Comparison of ENCODE assay signal across 13 cellular contexts in the genomic region with DNA sequence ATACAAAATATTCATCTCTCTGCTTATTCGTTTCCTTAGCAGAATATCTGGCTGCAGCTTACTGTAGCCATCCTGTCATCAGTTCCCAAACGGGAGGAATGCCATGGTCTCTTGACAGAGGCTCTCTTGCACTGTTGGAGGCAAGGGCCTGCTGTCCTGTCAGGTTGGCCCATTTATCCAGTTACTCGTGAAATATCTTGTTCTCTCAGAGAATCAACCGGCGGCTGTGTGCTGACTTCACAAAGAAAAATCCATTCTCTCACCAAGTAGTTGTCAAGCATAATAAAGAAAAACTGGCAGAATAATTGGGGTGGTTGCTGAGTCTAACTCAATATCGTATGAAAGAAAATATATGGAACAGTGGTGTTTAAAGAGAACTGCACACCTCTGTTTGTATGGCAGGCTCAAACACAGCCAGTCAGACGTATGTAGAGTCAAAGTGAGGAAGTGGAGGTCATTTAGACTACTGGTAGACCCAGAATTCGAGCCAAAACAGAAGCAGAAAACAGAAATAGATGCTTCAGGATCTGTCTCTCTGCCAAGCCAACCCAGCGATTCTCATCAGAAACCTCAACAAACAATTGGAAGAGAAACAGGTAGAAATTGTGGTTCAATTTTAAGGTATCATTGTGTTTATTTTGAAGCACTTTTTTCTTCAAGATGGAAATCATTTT.
DNase-seq lines count a peak whose midpoint lies in the region; ATAC-seq and TF ChIP-seq lines count a peak whose summit lies in the region.
"Had no signal": no experiment of that assay in that cellular context is flagged by ENCODE, and none has a peak within 500 bp of the region (broad histone marks: within the 10 kb centered on the region; RNA-seq: fewer than 3 reads in every experiment).

No MANE protein-coding gene starts in this region.

- CTCF ChIA-PET in activated CD8-positive, alpha-beta T cell treated with anti-CD3 and anti-CD28 coated beads, Interleukin-2, amount 10 ng/mL, durations not matched to agents 7 days and 5 days (lab: Charles Lee): interaction anchor here (1.3 to 3.2 kb wide), 6 partner anchors 9 to 258 kb away, joined by 4 to 25 read pairs (median 10); no protein-coding TSS in a partner anchor

- H4K20me1 ChIP-seq in neural cell (ENCODE audit: insufficient read depth): no peaks in the 10 kb centered on the region

- no peak for ATAC-seq in activated CD8-positive, alpha-beta T cell treated with anti-CD3 and anti-CD28 coated beads, Interleukin-2, amount 10 ng/mL, durations not matched to agents 7 days and 5 days
- no peak for ATAC-seq in HG03139 (IDR thresholded peaks at IDR 0.05; ENCODE audit: unreplicated experiment)
- no peak for ATAC-seq in GM21526 (IDR thresholded peaks at IDR 0.05; ENCODE audit: low FRiP score, unreplicated experiment)
- ATAC-seq in GM21360 (IDR thresholded peaks at IDR 0.05; ENCODE audit: unreplicated experiment): no peak

- POLR2A ChIA-PET in activated CD8-positive, alpha-beta T cell treated with anti-CD3 and anti-CD28 coated beads, Interleukin-2, amount 10 ng/mL, durations not matched to agents 7 days and 5 days (lab: Charles Lee): interaction anchor here (1.3 to 2.4 kb wide), 2 partner anchors 29 to 480 kb away, joined by 4 to 11 read pairs; no protein-coding TSS in a partner anchor

- no peaks in the 10 kb centered on the region for H3K9me3 ChIP-seq in neural cell (ENCODE audit: low read length)
- H3K9me3 ChIP-seq: esophagus squamous epithelium had no signal

- peak overlapping the region; percentile 96 for H3K27ac Mint-ChIP-seq in activated CD8-positive, alpha-beta T cell treated with anti-CD3 and anti-CD28 coated beads, Interleukin-2, amount 10 ng/mL, durations not matched to agents 7 days and 5 days

- peak; percentile 46 for TF ChIP-seq RAD21 in neural cell (conservative IDR thresholded peaks at IDR 0.05)

- H3K36me3 ChIP-seq in neural cell (ENCODE audit: insufficient read depth, low read length): no peaks in the 10 kb centered on the region
- H3K36me3 ChIP-seq: esophagus squamous epithelium had no signal

- peaks cover 2% of the 10 kb centered on the region for H3K27me3 Mint-ChIP-seq in activated CD8-positive, alpha-beta T cell treated with anti-CD3 and anti-CD28 coated beads, Interleukin-2, amount 10 ng/mL, durations not matched to agents 7 days and 5 days (ENCODE audit: low read depth)

- H3K9me2 ChIP-seq in neural cell (ENCODE audit: insufficient read depth, low read length): no peaks in the 10 kb centered on the region

- no peaks in the 10 kb centered on the region for H3K9me3 Mint-ChIP-seq in activated CD8-positive, alpha-beta T cell treated with anti-CD3 and anti-CD28 coated beads, Interleukin-2, amount 10 ng/mL, durations not matched to agents 7 days and 5 days (ENCODE audit: insufficient read depth)

- H3K4me2 ChIP-seq in neural cell (ENCODE audit: low read length): peak overlapping the region; percentile 49

- peaks cover 15% of the 10 kb centered on the region for H3K36me3 Mint-ChIP-seq in activated CD8-positive, alpha-beta T cell treated with anti-CD3 and anti-CD28 coated beads, Interleukin-2, amount 10 ng/mL, durations not matched to agents 7 days and 5 days (ENCODE audit: low read depth)

- H3K79me2 ChIP-seq in neural cell (replicated peaks; ENCODE audit: insufficient read depth, low read length): no peaks in the 10 kb centered on the region

- H3K27me3 ChIP-seq in neural cell (ENCODE audit: insufficient read depth, low read depth, low read length): no peaks in the 10 kb centered on the region

- H3K4me3 ChIP-seq in neural cell (ENCODE audit: low read length): peak overlapping the region; percentile 41
- H3K4me3 ChIP-seq: esophagus squamous epithelium, skin epidermis had no signal

- peaks cover 57% of the 10 kb centered on the region for H3K4me1 Mint-ChIP-seq in activated CD8-positive, alpha-beta T cell treated with anti-CD3 and anti-CD28 coated beads, Interleukin-2, amount 10 ng/mL, durations not matched to agents 7 days and 5 days (ENCODE audit: low read depth)

- H3K9ac ChIP-seq in neural cell (ENCODE audit: low read length): peak overlapping the region; percentile 32

- H2AFZ ChIP-seq in neural cell (ENCODE audit: low read depth, low read length): no peak overlapping the region

- H3K4me3 Mint-ChIP-seq in activated CD8-positive, alpha-beta T cell treated with anti-CD3 and anti-CD28 coated beads, Interleukin-2, amount 10 ng/mL, durations not matched to agents 7 days and 5 days: no peak overlapping the region

- peak; percentile 86 for TF ChIP-seq EP300 in neural cell (conservative IDR thresholded peaks at IDR 0.05; ENCODE audit: poor library complexity, severe bottlenecking)

- TF ChIP-seq CTCF in neural cell (IDR thresholded peaks at IDR 0.05; ENCODE audit: poor library complexity, severe bottlenecking): peak; percentile 21

- H3K27ac ChIP-seq in neural cell (ENCODE audit: low read length): peak overlapping the region; percentile 69

- H3F3A ChIP-seq in neural cell (ENCODE audit: insufficient read depth, low read length, poor library complexity, severe bottlenecking): no peaks in the 10 kb centered on the region

- peak; percentile 26 for DNase-seq in SIG-M5 treated with dmso at 0.1 percent for 504 hours (lab: John Stamatoyannopoulos, UW; ENCODE audit: unreplicated experiment)
- DNase-seq in SIG-M5 (lab: John Stamatoyannopoulos, UW): no peak
- DNase-seq in KG1 (lab: John Stamatoyannopoulos, UW): peak; percentile 57
- no peak for DNase-seq in activated CD8-positive, alpha-beta T cell treated with anti-CD3 and anti-CD28 coated beads, Interleukin-2, amount 10 ng/mL, durations not matched to agents 7 days and 5 days
- DNase-seq: activated naive CD4-positive, alpha-beta T cell treated with anti-CD3 and anti-CD28 coated beads, Interleukin-2, amount 50 U/mL, for 16 hours; esophagus squamous epithelium; NCI-H1930; T-helper 9 cell had no signal

TF ChIP-seq in neural cell, 6 proteins besides CTCF, POLR2A, EP300 and RAD21:
- TF ChIP-seq MXI1 (conservative IDR thresholded peaks at IDR 0.05; ENCODE audit: poor library complexity, severe bottlenecking): no peak
- TF ChIP-seq POLR2AphosphoS5 (IDR thresholded peaks at IDR 0.05): peak; percentile 56
- TF ChIP-seq, protein P1, sequence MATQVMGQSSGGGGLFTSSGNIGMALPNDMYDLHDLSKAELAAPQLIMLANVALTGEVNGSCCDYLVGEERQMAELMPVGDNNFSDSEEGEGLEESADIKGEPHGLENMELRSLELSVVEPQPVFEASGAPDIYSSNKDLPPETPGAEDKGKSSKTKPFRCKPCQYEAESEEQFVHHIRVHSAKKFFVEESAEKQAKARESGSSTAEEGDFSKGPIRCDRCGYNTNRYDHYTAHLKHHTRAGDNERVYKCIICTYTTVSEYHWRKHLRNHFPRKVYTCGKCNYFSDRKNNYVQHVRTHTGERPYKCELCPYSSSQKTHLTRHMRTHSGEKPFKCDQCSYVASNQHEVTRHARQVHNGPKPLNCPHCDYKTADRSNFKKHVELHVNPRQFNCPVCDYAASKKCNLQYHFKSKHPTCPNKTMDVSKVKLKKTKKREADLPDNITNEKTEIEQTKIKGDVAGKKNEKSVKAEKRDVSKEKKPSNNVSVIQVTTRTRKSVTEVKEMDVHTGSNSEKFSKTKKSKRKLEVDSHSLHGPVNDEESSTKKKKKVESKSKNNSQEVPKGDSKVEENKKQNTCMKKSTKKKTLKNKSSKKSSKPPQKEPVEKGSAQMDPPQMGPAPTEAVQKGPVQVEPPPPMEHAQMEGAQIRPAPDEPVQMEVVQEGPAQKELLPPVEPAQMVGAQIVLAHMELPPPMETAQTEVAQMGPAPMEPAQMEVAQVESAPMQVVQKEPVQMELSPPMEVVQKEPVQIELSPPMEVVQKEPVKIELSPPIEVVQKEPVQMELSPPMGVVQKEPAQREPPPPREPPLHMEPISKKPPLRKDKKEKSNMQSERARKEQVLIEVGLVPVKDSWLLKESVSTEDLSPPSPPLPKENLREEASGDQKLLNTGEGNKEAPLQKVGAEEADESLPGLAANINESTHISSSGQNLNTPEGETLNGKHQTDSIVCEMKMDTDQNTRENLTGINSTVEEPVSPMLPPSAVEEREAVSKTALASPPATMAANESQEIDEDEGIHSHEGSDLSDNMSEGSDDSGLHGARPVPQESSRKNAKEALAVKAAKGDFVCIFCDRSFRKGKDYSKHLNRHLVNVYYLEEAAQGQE (IDR thresholded peaks at IDR 0.05; ENCODE audit: borderline replicate concordance): peak; percentile 46
- TF ChIP-seq SMC3 (conservative IDR thresholded peaks at IDR 0.05; ENCODE audit: poor library complexity): no peak

Comparison
In these comparisons a context has a peak if more than half of its experiments do, and no peak if none do; other contexts are left out.
1. DNase-seq: peak in SIG-M5 treated with dmso at 0.1 percent for 504 hours (single experiment) and KG1 (single experiment); none in SIG-M5 (single experiment) and activated CD8-positive, alpha-beta T cell treated with anti-CD3 and anti-CD28 coated beads, Interleukin-2, amount 10 ng/mL, durations not matched to agents 7 days and 5 days (single experiment).